In the genomic region with DNA sequence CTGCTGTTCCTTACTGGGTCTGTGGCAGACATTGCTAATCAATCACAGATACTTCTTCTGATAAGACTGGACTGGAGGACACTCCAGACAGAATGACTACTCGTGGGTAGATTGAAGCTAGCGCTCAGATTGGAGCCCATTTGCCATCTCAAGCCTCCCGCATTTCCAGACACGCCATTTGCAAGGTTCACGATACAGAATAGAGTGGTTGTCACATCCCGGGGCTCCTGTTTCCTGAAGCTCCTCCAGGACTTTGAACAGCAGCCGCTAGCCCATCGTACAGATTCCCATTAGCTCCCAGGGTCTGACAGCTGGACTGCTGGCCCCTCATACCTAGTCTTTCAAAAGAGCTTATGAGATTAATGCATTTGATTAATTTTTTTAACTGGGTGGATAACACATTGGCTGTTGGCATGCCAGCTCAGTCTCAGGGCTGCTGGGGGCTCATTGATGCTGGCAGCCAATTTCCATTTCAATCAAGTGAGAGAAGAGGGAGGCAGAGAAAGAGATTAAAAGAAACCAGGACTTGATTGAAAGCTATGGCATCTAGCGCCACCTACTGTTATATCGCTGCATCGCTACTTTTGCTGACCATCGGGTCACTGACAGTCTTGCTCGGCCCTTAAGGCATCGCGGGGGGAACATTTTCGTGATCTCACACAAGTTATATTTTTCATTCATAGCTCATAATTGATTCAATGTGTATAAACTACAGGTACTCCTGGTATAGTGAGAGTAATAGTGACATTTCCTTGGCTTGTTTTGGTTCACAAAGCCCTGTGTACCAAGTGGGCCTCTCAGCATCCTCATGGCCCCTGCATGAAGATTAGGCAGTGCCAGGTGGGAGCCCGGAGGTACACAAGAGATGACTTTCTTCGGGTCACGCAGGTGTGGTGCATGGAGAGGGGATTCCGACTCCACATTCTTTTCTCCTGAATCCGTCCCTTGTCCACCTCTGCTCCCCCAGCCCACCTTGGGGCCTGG, we compare ENCODE assay signal across 8 cellular contexts.
DNase-seq lines count a peak whose midpoint lies in the region; ATAC-seq and TF ChIP-seq lines count a peak whose summit lies in the region.

No MANE protein-coding gene starts in this region.

- no peaks in the 10 kb centered on the region for H4K20me1 ChIP-seq in fibroblast of lung (ENCODE audit: control insufficient read depth, extremely low read depth, insufficient read depth, low read length)

- H3K36me3 ChIP-seq in fibroblast of lung (ENCODE audit: control insufficient read depth, insufficient read depth, low read length), result no peaks in the 10 kb centered on the region

- H2AFZ ChIP-seq in fibroblast of lung (ENCODE audit: low read length), result no peak overlapping the region

- no peaks in the 10 kb centered on the region for H3K27me3 ChIP-seq in fibroblast of lung (ENCODE audit: control insufficient read depth, insufficient read depth, low read length)

- TF ChIP-seq CTCF in GM12873 (IDR thresholded peaks at IDR 0.05; ENCODE audit: insufficient read depth, low read depth, low read length, missing control alignments), result peak; percentile 89
- peak; percentile 81 to 88 for TF ChIP-seq CTCF in fibroblast of lung (conservative IDR thresholded peaks at IDR 0.05 in 1 of 2, IDR thresholded peaks at IDR 0.05 in 1 of 2; ENCODE audit: low read depth in 1 of 2, low read length in 2 of 2)
- TF ChIP-seq CTCF in nephron progenitor cell (IDR thresholded peaks at IDR 0.05), result peak; percentile 92

- H3K27ac Mint-ChIP-seq in nephron progenitor cell, result no peak overlapping the region

- H3K4me2 ChIP-seq in fibroblast of lung (ENCODE audit: extremely low read depth, insufficient read depth, low read length), result no peak overlapping the region

- no peak for ATAC-seq in GM18873 (IDR thresholded peaks at IDR 0.05; ENCODE audit: low FRiP score, unreplicated experiment)
- ATAC-seq in HG03159 (IDR thresholded peaks at IDR 0.05; ENCODE audit: unreplicated experiment), result no peak

- no peak overlapping the region for H3K27ac ChIP-seq in fibroblast of lung (ENCODE audit: insufficient read depth, low read length)

- H3K4me3 ChIP-seq in fibroblast of lung (replicated peaks in 1 of 4; ENCODE audit: control extremely low read depth in 1 of 4, insufficient read depth in 1 of 4, low read depth in 3 of 4, low read length in 4 of 4), result no peak overlapping the region

- H3K4me3 Mint-ChIP-seq in nephron progenitor cell, result no peak overlapping the region

- no peaks in the 10 kb centered on the region for H3K79me2 ChIP-seq in fibroblast of lung (ENCODE audit: control insufficient read depth, insufficient read depth, low read length)

- H3K36me3 Mint-ChIP-seq in nephron progenitor cell (ENCODE audit: low read depth), result no peaks in the 10 kb centered on the region

- no peak overlapping the region for H3K9ac ChIP-seq in fibroblast of lung (ENCODE audit: insufficient read depth, low read length)

- no peaks in the 10 kb centered on the region for H3K9me3 ChIP-seq in fibroblast of lung (ENCODE audit: control insufficient read depth, insufficient read depth, low read depth, low read length)

- peaks cover 4% of the 10 kb centered on the region for H3K9me3 Mint-ChIP-seq in nephron progenitor cell

- H3K4me1 ChIP-seq in fibroblast of lung (ENCODE audit: control insufficient read depth, extremely low read depth, insufficient read depth, low read length), result no peaks in the 10 kb centered on the region

- DNase-seq in AG08395 (ENCODE audit: low spot score) (peak; percentile 62), NCI-H187 (lab: John Stamatoyannopoulos, UW) (peak; percentile 80 to 91), UCSD-AML1 (lab: John Stamatoyannopoulos, UW; ENCODE audit: unreplicated experiment) (peak; percentile 64), fibroblast of lung (ENCODE audit: low read depth in 2 of 2) (peak; percentile 38 to 74), nephron progenitor cell (peak; percentile 82)

- peaks cover 11% of the 10 kb centered on the region for H3K27me3 Mint-ChIP-seq in nephron progenitor cell (ENCODE audit: low read depth, poor library complexity)

- H3K4me1 Mint-ChIP-seq in nephron progenitor cell, result peaks cover 4% of the 10 kb centered on the region
